17 cellular contexts compared by ENCODE assay signal in genomic region chr9:113720495-113720894, GRCh38.
"Had no signal": no experiment of that assay in that cellular context is flagged by ENCODE, and none has a peak within 500 bp of the region (broad histone marks: within the 10 kb centered on the region; RNA-seq: fewer than 3 reads in every experiment).

No MANE protein-coding gene starts in this region.

- H3K27me3 Mint-ChIP-seq: natural killer cell treated with Interleukin-12 subunit alpha and Interleukin-12 subunit beta and Interleukin-15 and Interleukin-18, amount 100 ng/mL, for 72 hours had no signal

- H3K27ac ChIP-seq: left ventricle myocardium inferior, sigmoid colon had no signal

- H3K9me3 ChIP-seq: sigmoid colon had no signal

- H3K9me3 Mint-ChIP-seq: activated T-cell treated with anti-CD3 and anti-CD28 coated beads, Interleukin-2, amount 50 U/mL, for 72 hours; natural killer cell treated with Interleukin-12 subunit alpha and Interleukin-12 subunit beta and Interleukin-15 and Interleukin-18, amount 100 ng/mL, for 72 hours had no signal

- H3K36me3 ChIP-seq: left ventricle myocardium inferior, sigmoid colon had no signal

- H3K4me1 Mint-ChIP-seq: memory B cell had no signal

- H3K36me3 Mint-ChIP-seq: natural killer cell treated with Interleukin-12 subunit alpha and Interleukin-12 subunit beta and Interleukin-15 and Interleukin-18, amount 100 ng/mL, for 72 hours had no signal

- H3K4me3 ChIP-seq: left ventricle myocardium inferior, sigmoid colon had no signal

- ATAC-seq: activated CD4-positive, CD25-positive, alpha-beta regulatory T cell treated with anti-CD3 and anti-CD28 coated beads, Interleukin-2, amount 50 U/mL, for 24 hours; activated T-cell treated with anti-CD3 and anti-CD28 coated beads, Interleukin-2, amount 50 U/mL, for 72 hours; effector memory CD8-positive, alpha-beta T cell; natural killer cell treated with Interleukin-12 subunit alpha and Interleukin-12 subunit beta and Interleukin-15 and Interleukin-18, amount 100 ng/mL, for 72 hours; SK-N-SH treated with all-trans-retinoic acid at 6 μM for 48 hours had no signal

- H3K27me3 ChIP-seq: sigmoid colon had no signal

- H3K27ac Mint-ChIP-seq: activated naive CD4-positive, alpha-beta T cell treated with anti-CD3 and anti-CD28 coated beads for 36 hours; activated T-cell treated with anti-CD3 and anti-CD28 coated beads, Interleukin-2, amount 50 U/mL, for 72 hours; effector memory CD8-positive, alpha-beta T cell; memory B cell; natural killer cell treated with Interleukin-12 subunit alpha and Interleukin-12 subunit beta and Interleukin-15 and Interleukin-18, amount 100 ng/mL, for 72 hours had no signal

- DNase-seq: activated CD4-positive, alpha-beta T cell treated with anti-CD3 and anti-CD28 coated beads, Interleukin-2, amount 50 U/mL, for 4 hours; activated naive CD4-positive, alpha-beta T cell treated with anti-CD3 and anti-CD28 coated beads for 36 hours; activated T-cell treated with anti-CD3 and anti-CD28 coated beads, Interleukin-2, amount 50 U/mL, for 72 hours; central memory CD4-positive, alpha-beta T cell; effector memory CD8-positive, alpha-beta T cell; erythroblast; left ventricle myocardium inferior; occipital lobe; sigmoid colon; stimulated activated CD4-positive, alpha-beta T cell treated with anti-CD3 and anti-CD28 coated beads, Interleukin-12 subunit alpha, Interleukin-12 subunit beta, amount 100 ng/mL, for 4 hours; stimulated activated naive CD4-positive, alpha-beta T cell; substantia nigra; trophoblast cell had no signal

- H3K4me1 ChIP-seq: left ventricle myocardium inferior had no signal

- H3K4me3 Mint-ChIP-seq: activated naive CD4-positive, alpha-beta T cell treated with anti-CD3 and anti-CD28 coated beads for 36 hours; activated T-cell treated with anti-CD3 and anti-CD28 coated beads, Interleukin-2, amount 50 U/mL, for 72 hours; effector memory CD8-positive, alpha-beta T cell; memory B cell; natural killer cell treated with Interleukin-12 subunit alpha and Interleukin-12 subunit beta and Interleukin-15 and Interleukin-18, amount 100 ng/mL, for 72 hours had no signal
